ENCODE assay signal across 9 cellular contexts in genomic region chr9:83154821-83155220, GRCh38.
A peak's percentile ranks its signal among the peaks of the same experiment; 100 is the strongest.
DNase-seq lines count a peak whose midpoint lies in the region; ATAC-seq and TF ChIP-seq lines count a peak whose summit lies in the region.
"Had no signal": no experiment of that assay in that cellular context is flagged by ENCODE, and none has a peak within 500 bp of the region (broad histone marks: within the 10 kb centered on the region; RNA-seq: fewer than 3 reads in every experiment).

No MANE protein-coding gene starts in this region.

- ATAC-seq in HG02571 (IDR thresholded peaks at IDR 0.05; ENCODE audit: unreplicated experiment), result peak; percentile 44
- ATAC-seq: natural killer cell had no signal

- H3K27me3 ChIP-seq in OCI-LY3 (ENCODE audit: low read depth, low read length), result no peaks in the 10 kb centered on the region

- H2AFZ ChIP-seq in OCI-LY3 (ENCODE audit: low read depth, low read length), result peak overlapping the region; percentile 32; the same call in 1 of the 2 replicates

- H3K36me3 ChIP-seq in OCI-LY3 (replicated peaks; ENCODE audit: low read depth, low read length), result peaks cover 7% of the 10 kb centered on the region

- H3K27ac ChIP-seq in OCI-LY3 (ENCODE audit: low read length), result peak overlapping the region; percentile 97

- H3K4me1 ChIP-seq in OCI-LY3 (ENCODE audit: low read length), result peaks cover 50% of the 10 kb centered on the region

- peak overlapping the region; percentile 58; the same call in 1 of the 2 replicates for H3K9ac ChIP-seq in OCI-LY3 (ENCODE audit: low read length)

- DNase-seq in DMS53 treated with DMSO at 0.1 percent for 48 hours (lab: John Stamatoyannopoulos, UW; ENCODE audit: unreplicated experiment), result peak; percentile 27
- DNase-seq in kidney glomerular epithelial cell (lab: John Stamatoyannopoulos, UW), result peak; percentile 89
- no peak for DNase-seq in dermis blood vessel endothelial cell
- DNase-seq in T-helper 9 cell, result no peak
- no peak for DNase-seq in COR-L47 (lab: John Stamatoyannopoulos, UW)
- no peak for DNase-seq in GM19238 (ENCODE audit: insufficient read length, low spot score)
- DNase-seq: natural killer cell had no signal

- no peaks in the 10 kb centered on the region for H4K20me1 ChIP-seq in OCI-LY3 (ENCODE audit: insufficient read depth, low read length)

- no peak for TF ChIP-seq CTCF in OCI-LY3 (IDR thresholded peaks at IDR 0.05; ENCODE audit: low read depth, low read length)

- H3K4me3 ChIP-seq in OCI-LY3 (ENCODE audit: low read length), result no peak overlapping the region

- no peaks in the 10 kb centered on the region for H3K79me2 ChIP-seq in OCI-LY3 (ENCODE audit: low read length)

- H3K4me2 ChIP-seq in OCI-LY3 (ENCODE audit: low read length), result peak overlapping the region; percentile 40

- 0 out of 2 replicates have a peak, but pooled peaks cover 3% of the 10 kb centered on the region for H3K9me3 ChIP-seq in OCI-LY3 (ENCODE audit: insufficient read depth, low read length)

Comparison
In these comparisons a context has a peak if more than half of its experiments do, and no peak if none do; other contexts are left out.
1. DNase-seq: peak in DMS53 treated with DMSO at 0.1 percent for 48 hours (single experiment) and kidney glomerular epithelial cell (single experiment); none in dermis blood vessel endothelial cell (single experiment), T-helper 9 cell (single experiment), COR-L47 (single experiment) and GM19238 (single experiment).